In the genomic region with DNA sequence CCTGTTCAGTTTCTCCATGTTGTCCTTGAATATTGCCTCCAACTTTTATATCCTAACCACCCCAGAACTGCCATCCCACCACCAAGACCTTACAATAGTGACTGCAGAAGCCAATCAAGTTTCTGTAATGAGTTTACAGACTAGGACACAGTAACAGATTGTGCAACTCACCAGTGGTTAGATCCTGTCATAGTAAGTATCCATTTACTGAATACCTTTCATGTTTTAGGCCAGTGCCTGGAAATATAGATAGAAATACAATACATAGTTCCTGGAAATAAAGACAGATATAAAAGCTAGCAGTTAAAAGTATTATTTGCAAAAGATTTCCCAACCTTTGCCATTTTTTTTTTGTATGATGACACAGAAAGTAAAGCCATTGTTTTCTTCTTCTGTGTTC, we compare ENCODE assay signal across 14 cellular contexts.
"Had no signal": no experiment of that assay in that cellular context is flagged by ENCODE, and none has a peak within 500 bp of the region (broad histone marks: within the 10 kb centered on the region; RNA-seq: fewer than 3 reads in every experiment).

No MANE protein-coding gene starts in this region.

- H3K36me3 ChIP-seq: suprapubic skin, upper lobe of left lung had no signal

- H3K27me3 ChIP-seq: suprapubic skin, upper lobe of left lung had no signal

- ATAC-seq: left ventricle myocardium superior; stimulated activated naive CD8-positive, alpha-beta T cell treated with anti-CD3 and anti-CD28 coated beads, Interleukin-15, Interleukin-2, amounts not matched to agents 100 U/mL and 50 U/mL, for 24 hours had no signal

- H3K27ac ChIP-seq: suprapubic skin, upper lobe of left lung had no signal

- H3K27me3 Mint-ChIP-seq: brain had no signal

- FAIRE-seq: frontal cortex, kidney had no signal

- H3K27ac Mint-ChIP-seq: brain, nephron progenitor cell had no signal

- H3K4me3 Mint-ChIP-seq: brain, nephron progenitor cell had no signal

- H3K9me3 ChIP-seq: suprapubic skin, upper lobe of left lung had no signal

- H3K4me1 ChIP-seq: upper lobe of left lung had no signal

- DNase-seq: activated naive CD4-positive, alpha-beta T cell treated with anti-CD3 and anti-CD28 coated beads, Interleukin-2, amount 50 U/mL, for 16 hours; activated T-cell treated with anti-CD3 and anti-CD28 coated beads, Interleukin-2, amount 50 U/mL, for 1 hour; amniotic stem cell; cerebellar nuclear complex; kidney; left ventricle myocardium superior; nephron progenitor cell; stimulated activated CD4-positive, alpha-beta T cell treated with anti-CD3 and anti-CD28 coated beads, Interleukin-4, amount 100 ng/mL, for 1 hour; stimulated activated CD8-positive, alpha-beta memory T cell treated with anti-CD3 and anti-CD28 coated beads, Interleukin-4, amount 100 ng/mL, for 48 hours; stimulated activated naive CD8-positive, alpha-beta T cell treated with anti-CD3 and anti-CD28 coated beads, Interleukin-15, Interleukin-2, amounts not matched to agents 100 U/mL and 50 U/mL, for 24 hours; upper lobe of left lung had no signal

- H3K4me3 ChIP-seq: suprapubic skin, upper lobe of left lung had no signal

- H3K36me3 Mint-ChIP-seq: brain had no signal
